24 cellular contexts compared by ENCODE assay signal in the genomic region with DNA sequence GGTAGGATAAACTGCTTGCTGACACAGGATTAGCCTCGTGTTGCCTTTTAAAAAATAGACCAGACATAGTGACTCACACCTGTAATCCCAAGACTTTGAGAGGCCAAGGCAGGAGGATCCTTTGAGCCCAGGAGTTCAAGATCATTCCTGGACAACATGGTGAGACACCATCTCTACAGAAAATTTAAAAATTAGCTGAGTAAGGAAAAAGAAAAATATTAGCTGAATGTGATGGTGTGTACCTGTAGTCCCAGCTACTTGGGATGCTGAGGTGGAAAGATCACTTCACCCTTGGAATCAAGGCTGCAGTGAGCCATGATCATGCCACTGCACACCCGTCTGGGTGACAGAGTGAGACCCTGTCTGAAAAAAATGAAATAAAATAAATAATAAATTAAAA.
"Had no signal": no experiment of that assay in that cellular context is flagged by ENCODE, and none has a peak within 500 bp of the region (broad histone marks: within the 10 kb centered on the region; RNA-seq: fewer than 3 reads in every experiment).

No MANE protein-coding gene starts in this region.

- DNase-seq: colonic mucosa; cortex of kidney; effector CD8-positive, alpha-beta T cell; effector memory CD8-positive, alpha-beta T cell; endodermal cell; erythroblast; esophagus squamous epithelium; foreskin fibroblast; foreskin melanocyte; gastrocnemius medialis; glutamatergic neuron; head of caudate nucleus; heart right ventricle; hippocampal formation; left cardiac atrium; left lung; left ventricle myocardium superior; lower lobe of right lung; mesenchymal stem cell; mucosa of descending colon had no signal

- ATAC-seq: effector memory CD8-positive, alpha-beta T cell; esophagus mucosa; gastrocnemius medialis; heart right ventricle; left cardiac atrium; left lung; left ventricle myocardium superior; lower lobe of right lung; mucosa of descending colon had no signal

- H3K4me1 ChIP-seq: colonic mucosa, gastrocnemius medialis, heart right ventricle, left lung, lower lobe of right lung had no signal

- H3K27ac ChIP-seq: colonic mucosa, epithelial cell of prostate, gastrocnemius medialis, heart right ventricle, left lung, lower lobe of right lung had no signal

- H3K36me3 ChIP-seq: colonic mucosa, esophagus squamous epithelium, gastrocnemius medialis, heart right ventricle, left lung, lower lobe of right lung had no signal

- H3K27me3 ChIP-seq: colonic mucosa, esophagus squamous epithelium, gastrocnemius medialis, heart right ventricle, left lung had no signal

- H3K9me3 ChIP-seq: colonic mucosa had no signal

- FAIRE-seq: islet of Langerhans, keratinocyte had no signal

- H3K4me3 ChIP-seq: colonic mucosa, esophagus squamous epithelium, gastrocnemius medialis, heart right ventricle, left lung, lower lobe of right lung, mucosa of descending colon had no signal
